Comparison of ENCODE assay signal across 10 cellular contexts in genomic region chr10:72375585-72375984, GRCh38. TPM values are rescaled to one million over a fixed set of nuclear protein-coding genes. Genes with fewer than 3 reads are reported as not detected.
DNase-seq lines count a peak whose midpoint lies in the region; ATAC-seq, FAIRE-seq and TF ChIP-seq lines count a peak whose summit lies in the region.
"Had no signal": no experiment of that assay in that cellular context is flagged by ENCODE, and none has a peak within 500 bp of the region (broad histone marks: within the 10 kb centered on the region; RNA-seq: fewer than 3 reads in every experiment).

No MANE protein-coding gene starts in this region.

- peak; percentile 32; the same call in 1 of the 2 replicates for TF ChIP-seq RAD21 in Ishikawa (IDR thresholded peaks at IDR 0.05; ENCODE audit: low read depth)

- no peaks in the 10 kb centered on the region for H3K79me2 ChIP-seq in GM23248 (ENCODE audit: insufficient read depth)

- no peak overlapping the region for H3K9ac ChIP-seq in GM23248

- H3K4me3 ChIP-seq in cardiac fibroblast (replicated peaks in 1 of 2; ENCODE audit: low read depth in 2 of 2, low read length in 2 of 2) (no peak overlapping the region), GM23248 (no peak overlapping the region)

- no peak for TF ChIP-seq EP300 in Ishikawa (IDR thresholded peaks at IDR 0.05; ENCODE audit: borderline replicate concordance)

- H3K9me3 ChIP-seq in GM23248 (ENCODE audit: low read depth), result no peaks in the 10 kb centered on the region

- H4K20me1 ChIP-seq in GM23248 (ENCODE audit: insufficient read depth), result no peaks in the 10 kb centered on the region

- TF ChIP-seq CTCF in D721Med (IDR thresholded peaks at IDR 0.05; ENCODE audit: insufficient read depth, missing control alignments) (peak; percentile 5), cardiac fibroblast (IDR thresholded peaks at IDR 0.05; ENCODE audit: low read depth, low read length) (peak; percentile 23)

- no peak for FAIRE-seq in D721Med (lab: Jason Lieb, UNC)

- no peak overlapping the region for H2AFZ ChIP-seq in GM23248

- in situ Hi-C loops in GM23248 (cut with MboI), result no loop called here

- WGBS in GM23248 (ENCODE audit: low coverage in 1 of 2, low lambda C conversion rate in 2 of 2, missing lambda C conversion rate in 2 of 2), 2 experiments, result 83 to 84% methylated on average over 5 of the region's 5 CpGs

- no peaks in the 10 kb centered on the region for H3K9me2 ChIP-seq in GM23248 (ENCODE audit: insufficient read depth)

- H3K4me1 ChIP-seq in GM23248 (ENCODE audit: insufficient read depth), result no peaks in the 10 kb centered on the region

- H3K36me3 ChIP-seq in GM23248 (ENCODE audit: low read depth), result 0 out of 2 replicates have a peak, but pooled peaks cover 3% of the 10 kb centered on the region

- H3K27me3 ChIP-seq in GM23248 (replicated peaks; ENCODE audit: insufficient read depth), result no peaks in the 10 kb centered on the region

- H3K27ac ChIP-seq in GM23248, result no peak overlapping the region
- H3K27ac ChIP-seq: epithelial cell of prostate had no signal

- DNase-seq in D721Med (ENCODE audit: insufficient read length, low spot score) (no peak), cardiac fibroblast (ENCODE audit: low read depth in 2 of 2) (peak; percentile 17 to 24), midbrain (lab: John Stamatoyannopoulos, UW) (peak; percentile 51), GM23248 (no peak)
- DNase-seq: NCI-H446 treated with DMSO at 0.1 percent for 48 hours had no signal

- no peaks in the 10 kb centered on the region for H3F3A ChIP-seq in GM23248 (ENCODE audit: insufficient read depth)

- ATAC-seq in HG02884 (IDR thresholded peaks at IDR 0.05; ENCODE audit: unreplicated experiment) (no peak), HG03521 (IDR thresholded peaks at IDR 0.05; ENCODE audit: unreplicated experiment) (no peak), GM19023 (IDR thresholded peaks at IDR 0.05; ENCODE audit: unreplicated experiment) (no peak)

- H3K4me2 ChIP-seq in GM23248 (ENCODE audit: unreplicated experiment), result no peak overlapping the region

TF ChIP-seq in Ishikawa, 13 proteins besides CTCF, POLR2A, EP300 and RAD21:
- TF ChIP-seq TAF1 (IDR thresholded peaks at IDR 0.05; ENCODE audit: low read depth) (no peak), MAX (IDR thresholded peaks at IDR 0.05) (no peak), TCF12 (IDR thresholded peaks at IDR 0.05; ENCODE audit: low read depth) (no peak)

RNA-seq across cellular contexts. Expression of gene DNAJB12, which starts 20.9 kb away (rescaled TPM):
- 28.4 and 32.9 TPM in 2 replicates for total RNA-seq in GM23248 (2014; rRNA removed; shearing (Covaris generic))
- 32.0 and 33.5 TPM in 2 replicates for polyA plus RNA-seq in GM23248 (2016; fragmentation: Nextera tagmentation; extraction: Ambion mirVana)

Comparison
In these comparisons a context has a peak if more than half of its experiments do, and no peak if none do; other contexts are left out.
1. DNase-seq: peak in cardiac fibroblast (2 of 2) and midbrain (single experiment); none in D721Med (single experiment) and GM23248 (single experiment).